ENCODE assay signal across 19 cellular contexts in genomic region chr14:95477411-95478089, GRCh38. TPM values are rescaled to one million over a fixed set of nuclear protein-coding genes. Genes with fewer than 3 reads are reported as not detected.
DNase-seq lines count a peak whose midpoint lies in the region; ATAC-seq and TF ChIP-seq lines count a peak whose summit lies in the region.
"Had no signal": no experiment of that assay in that cellular context is flagged by ENCODE, and none has a peak within 500 bp of the region (broad histone marks: within the 10 kb centered on the region; RNA-seq: fewer than 3 reads in every experiment).

No MANE protein-coding gene starts in this region.

- peaks cover 28% of the 10 kb centered on the region for H3K4me1 Mint-ChIP-seq in activated T-helper 1 cell treated with anti-CD3 and anti-CD28 coated beads, Interleukin-12 subunit alpha, Interleukin-12 subunit beta, Interleukin-2, Interleukin-4 antibody, amounts not matched to agents 30 ng/mL and 10 ng/mL and 1 ng/mL, durations not matched to agents 14 hours and 24 hours and 36 hours (ENCODE audit: low read depth)
- H3K4me1 Mint-ChIP-seq in naive thymus-derived CD8-positive, alpha-beta T cell, result peaks cover 36 to 72% (median 63%) of the 10 kb centered on the region in 4 donors

- ATAC-seq in SK-N-SH treated with all-trans-retinoic acid at 6 μM for 48 hours (peak; percentile 24; the same call in 2 of the 3 replicates), esophagus mucosa (no peak)
- ATAC-seq in naive thymus-derived CD8-positive, alpha-beta T cell, result no peak
- ATAC-seq: body of pancreas; stimulated activated naive B cell treated with anti-CD40 and anti-IgM and Interleukin-4, amounts not matched to agents 10 μg/mL and 1 μg/mL and 100 μg/mL, for 72 hours had no signal

- peaks cover 2% of the 10 kb centered on the region; the same call in 1 of the 2 replicates for H3K79me2 ChIP-seq in SK-N-SH (ENCODE audit: insufficient read depth)

- TF ChIP-seq CTCF in SK-N-SH (IDR thresholded peaks at IDR 0.05), result no peak

- no peaks in the 10 kb centered on the region for H3K9me3 Mint-ChIP-seq in activated T-helper 1 cell treated with anti-CD3 and anti-CD28 coated beads, Interleukin-12 subunit alpha, Interleukin-12 subunit beta, Interleukin-2, Interleukin-4 antibody, amounts not matched to agents 30 ng/mL and 10 ng/mL and 1 ng/mL, durations not matched to agents 14 hours and 24 hours and 36 hours
- no peaks in the 10 kb centered on the region for H3K9me3 Mint-ChIP-seq in naive thymus-derived CD8-positive, alpha-beta T cell
- H3K9me3 Mint-ChIP-seq: stimulated activated naive B cell treated with anti-CD40 and anti-IgM and Interleukin-4, amounts not matched to agents 10 μg/mL and 1 μg/mL and 100 μg/mL, for 72 hours had no signal

- no peak overlapping the region for H3K4me3 ChIP-seq in SK-N-SH (ENCODE audit: low read depth in 2 of 2, low read length in 1 of 2)
- H3K4me3 ChIP-seq: body of pancreas, dorsolateral prefrontal cortex, esophagus squamous epithelium, MG63, Peyer's patch, smooth muscle cell had no signal

- intact Hi-C loops in activated T-helper 1 cell treated with anti-CD3 and anti-CD28 coated beads, Interleukin-12 subunit alpha, Interleukin-12 subunit beta, Interleukin-2, Interleukin-4 antibody, amounts not matched to agents 30 ng/mL and 10 ng/mL and 1 ng/mL, durations not matched to agents 14 hours and 24 hours and 36 hours (cut with micrococcal nuclease), result no loop called here

- H3K9ac ChIP-seq in SK-N-SH, result no peak overlapping the region

- H2AFZ ChIP-seq in SK-N-SH (ENCODE audit: low read depth), result no peak overlapping the region

- no peak for TF ChIP-seq EP300 in SK-N-SH (IDR thresholded peaks at IDR 0.05; ENCODE audit: borderline replicate concordance in 1 of 2, low read depth in 1 of 2, low read length in 1 of 2)

- H3K4me3 Mint-ChIP-seq in activated T-helper 1 cell treated with anti-CD3 and anti-CD28 coated beads, Interleukin-12 subunit alpha, Interleukin-12 subunit beta, Interleukin-2, Interleukin-4 antibody, amounts not matched to agents 30 ng/mL and 10 ng/mL and 1 ng/mL, durations not matched to agents 14 hours and 24 hours and 36 hours, result no peak overlapping the region
- peak overlapping the region in 4 of 10 donors; percentile 7 to 53 (median 42) for H3K4me3 Mint-ChIP-seq in naive thymus-derived CD8-positive, alpha-beta T cell
- H3K4me3 Mint-ChIP-seq: stimulated activated naive B cell treated with anti-CD40 and anti-IgM and Interleukin-4, amounts not matched to agents 10 μg/mL and 1 μg/mL and 100 μg/mL, for 72 hours had no signal

- POLR2A ChIA-PET in SK-N-SH (lab: Yijun Ruan, JAX), result no interaction called here
- POLR2A ChIA-PET in naive thymus-derived CD8-positive, alpha-beta T cell (lab: Charles Lee), result interaction anchor here (0.6 to 4.7 kb wide), 4 partner anchors 12 to 46 kb away, joined by 4 to 28 read pairs (median 7); no protein-coding TSS in a partner anchor

- H3K9me2 ChIP-seq in SK-N-SH, result no peaks in the 10 kb centered on the region

- no peak overlapping the region for H3K4me2 ChIP-seq in SK-N-SH
- H3K4me2 ChIP-seq: smooth muscle cell had no signal

- peaks cover 0 to 2% of the 10 kb centered on the region in 2 experiments for H3K36me3 ChIP-seq in SK-N-SH (replicated peaks in 1 of 2; ENCODE audit: control insufficient read depth in 1 of 2, insufficient read depth in 2 of 2, low read length in 1 of 2)
- H3K36me3 ChIP-seq: MG63 had no signal

- peaks cover 34% of the 10 kb centered on the region for H3K36me3 Mint-ChIP-seq in activated T-helper 1 cell treated with anti-CD3 and anti-CD28 coated beads, Interleukin-12 subunit alpha, Interleukin-12 subunit beta, Interleukin-2, Interleukin-4 antibody, amounts not matched to agents 30 ng/mL and 10 ng/mL and 1 ng/mL, durations not matched to agents 14 hours and 24 hours and 36 hours (ENCODE audit: low read depth)
- peaks cover 0 to 36% (median 15%) of the 10 kb centered on the region in 3 donors for H3K36me3 Mint-ChIP-seq in naive thymus-derived CD8-positive, alpha-beta T cell

- DNase-seq in SK-N-SH (no peak), COR-L47 (lab: John Stamatoyannopoulos, UW) (peak; percentile 81), mesenteric fat pad (ENCODE audit: low spot score) (no peak), middle frontal gyrus (ENCODE audit: extremely low spot score, low spot score) (no peak)
- no peak for DNase-seq in activated T-helper 1 cell treated with anti-CD3 and anti-CD28 coated beads, Interleukin-12 subunit alpha, Interleukin-12 subunit beta, Interleukin-2, Interleukin-4 antibody, amounts not matched to agents 30 ng/mL and 10 ng/mL and 1 ng/mL, durations not matched to agents 14 hours and 24 hours and 36 hours (ENCODE audit: low spot score)
- no peak for DNase-seq in naive thymus-derived CD8-positive, alpha-beta T cell
- DNase-seq: body of pancreas; dorsolateral prefrontal cortex; EL; esophagus squamous epithelium; hypothalamus; MG63; NCI-H187 treated with DMSO at 0.1 percent for 48 hours; NCI-H774; Peyer's patch; stimulated activated naive B cell treated with anti-CD40 and anti-IgM and Interleukin-4, amounts not matched to agents 10 μg/mL and 1 μg/mL and 100 μg/mL, for 72 hours had no signal

- H3K27ac Mint-ChIP-seq in activated T-helper 1 cell treated with anti-CD3 and anti-CD28 coated beads, Interleukin-12 subunit alpha, Interleukin-12 subunit beta, Interleukin-2, Interleukin-4 antibody, amounts not matched to agents 30 ng/mL and 10 ng/mL and 1 ng/mL, durations not matched to agents 14 hours and 24 hours and 36 hours, result peak overlapping the region; percentile 37
- H3K27ac Mint-ChIP-seq in naive thymus-derived CD8-positive, alpha-beta T cell, result peak overlapping the region; percentile 4 to 85 (median 73)
- H3K27ac Mint-ChIP-seq: stimulated activated naive B cell treated with anti-CD40 and anti-IgM and Interleukin-4, amounts not matched to agents 10 μg/mL and 1 μg/mL and 100 μg/mL, for 72 hours had no signal

- H3K27me3 ChIP-seq in SK-N-SH (ENCODE audit: insufficient read depth), result no peaks in the 10 kb centered on the region
- H3K27me3 ChIP-seq: body of pancreas, dorsolateral prefrontal cortex, MG63, Peyer's patch had no signal

- peaks cover 2 to 32% of the 10 kb centered on the region in 2 experiments; a peak in 2 of 4 replicates for H3K4me1 ChIP-seq in SK-N-SH (ENCODE audit: control insufficient read depth in 1 of 2, insufficient read depth in 2 of 2, low read depth in 1 of 2, low read length in 1 of 2)
- H3K4me1 ChIP-seq: body of pancreas had no signal

- H3K27me3 Mint-ChIP-seq in activated T-helper 1 cell treated with anti-CD3 and anti-CD28 coated beads, Interleukin-12 subunit alpha, Interleukin-12 subunit beta, Interleukin-2, Interleukin-4 antibody, amounts not matched to agents 30 ng/mL and 10 ng/mL and 1 ng/mL, durations not matched to agents 14 hours and 24 hours and 36 hours (ENCODE audit: insufficient read depth), result no peaks in the 10 kb centered on the region
- no peaks in the 10 kb centered on the region for H3K27me3 Mint-ChIP-seq in naive thymus-derived CD8-positive, alpha-beta T cell
- H3K27me3 Mint-ChIP-seq: stimulated activated naive B cell treated with anti-CD40 and anti-IgM and Interleukin-4, amounts not matched to agents 10 μg/mL and 1 μg/mL and 100 μg/mL, for 72 hours had no signal

- no peaks in the 10 kb centered on the region for H3F3A ChIP-seq in SK-N-SH (replicated peaks; ENCODE audit: insufficient read depth)

- 89% methylated on average over 12 of the region's 12 CpGs for WGBS in SK-N-SH (ENCODE audit: low lambda C conversion rate)

- H3K9me3 ChIP-seq in SK-N-SH, result no peaks in the 10 kb centered on the region
- H3K9me3 ChIP-seq: body of pancreas, esophagus squamous epithelium, MG63, Peyer's patch had no signal

- CTCF ChIA-PET in SK-N-SH (lab: Yijun Ruan, JAX), result no interaction called here

- no peaks in the 10 kb centered on the region for H4K20me1 ChIP-seq in SK-N-SH (ENCODE audit: insufficient read depth)

- no peak for TF ChIP-seq RAD21 in SK-N-SH (IDR thresholded peaks at IDR 0.05; ENCODE audit: low read length)

- no peak overlapping the region for H3K27ac ChIP-seq in SK-N-SH (ENCODE audit: low read depth in 2 of 2, low read length in 1 of 2)
- H3K27ac ChIP-seq: body of pancreas, Peyer's patch had no signal

TF ChIP-seq in SK-N-SH treated with all-trans-retinoic acid at 6 μM for 48 hours, 23 proteins besides CTCF, POLR2A, EP300 and RAD21 (continues in another document):
- TF ChIP-seq ZNF565 (CRISPR knock-in tag; conservative IDR thresholded peaks at IDR 0.05; ENCODE audit: low read depth) (no peak), TOX (CRISPR knock-in tag; IDR thresholded peaks at IDR 0.05; ENCODE audit: borderline replicate concordance) (no peak), ARNTL (CRISPR knock-in tag; IDR thresholded peaks at IDR 0.05; ENCODE audit: borderline replicate concordance, low read depth) (no peak)

TF ChIP-seq in SK-N-SH, 30 proteins besides CTCF, POLR2A, EP300 and RAD21 (continues in another document):
- no peak for TF ChIP-seq MEF2A (IDR thresholded peaks at IDR 0.05; ENCODE audit: borderline replicate concordance, low read depth)
- no peak for TF ChIP-seq YY1 (IDR thresholded peaks at IDR 0.05; ENCODE audit: low read depth)
- no peak for TF ChIP-seq JUND (IDR thresholded peaks at IDR 0.05)

RNA-seq across cellular contexts. Expression of gene SYNE3, which starts 38.9 kb away (rescaled TPM):
- 1.8 and 2.0 TPM in 2 replicates for polyA plus RNA-seq in SK-N-SH (2012; rRNA removed)
- polyA plus RNA-seq in SK-N-SH (2012; cell fraction: cytosol; rRNA removed), result 0.80 and 1.3 TPM in 2 replicates
- 3.0 and 3.6 TPM in 2 replicates for polyA plus RNA-seq in SK-N-SH (2012; cell fraction: nucleus; rRNA removed)
- 42.6 and 44.1 TPM in 2 replicates for total RNA-seq in activated T-helper 1 cell treated with anti-CD3 and anti-CD28 coated beads, Interleukin-12 subunit alpha, Interleukin-12 subunit beta, Interleukin-2, Interleukin-4 antibody, amounts not matched to agents 30 ng/mL and 10 ng/mL and 1 ng/mL, durations not matched to agents 14 hours and 24 hours and 36 hours
- 10 to 100 TPM; 47.1 to 48.2 TPM for total RNA-seq in naive thymus-derived CD8-positive, alpha-beta T cell
- polyA plus RNA-seq in naive thymus-derived CD8-positive, alpha-beta T cell, result 1 to 10 TPM; 2.4 to 4.6 (median 4.5) TPM
- 179 TPM for total RNA-seq in mesenteric fat pad
- total RNA-seq in esophagus mucosa, result 1.9 TPM

RNA-seq across cellular contexts. Expression of gene GLRX5, which starts 57.3 kb away (rescaled TPM):
- polyA plus RNA-seq in SK-N-SH (2012; rRNA removed), result 29.1 and 31.4 TPM in 2 replicates
- polyA plus RNA-seq in SK-N-SH (2012; cell fraction: cytosol; rRNA removed), result 45.1 and 60.1 TPM in 2 replicates
- polyA plus RNA-seq in SK-N-SH (2012; cell fraction: nucleus; rRNA removed), result 6.3 and 10.9 TPM in 2 replicates
- 46.7 and 48.9 TPM in 2 replicates for total RNA-seq in activated T-helper 1 cell treated with anti-CD3 and anti-CD28 coated beads, Interleukin-12 subunit alpha, Interleukin-12 subunit beta, Interleukin-2, Interleukin-4 antibody, amounts not matched to agents 30 ng/mL and 10 ng/mL and 1 ng/mL, durations not matched to agents 14 hours and 24 hours and 36 hours
- 10 to 100 TPM; 17.9 to 22.5 TPM for total RNA-seq in naive thymus-derived CD8-positive, alpha-beta T cell
- polyA plus RNA-seq in naive thymus-derived CD8-positive, alpha-beta T cell, result 10 to 100 TPM; 61.6 to 87.6 (median 67.6) TPM
- total RNA-seq in mesenteric fat pad (34.2 TPM), esophagus mucosa (27.8 TPM)

Comparison
In these comparisons a context has a peak if more than half of its experiments do, and no peak if none do; other contexts are left out.
1. RNA of gene SYNE3, which starts 38.9 kb away (total RNA-seq): 179 TPM in mesenteric fat pad (single experiment), 47.1 to 48.2 TPM in naive thymus-derived CD8-positive, alpha-beta T cell and 42.6 to 44.1 TPM in activated T-helper 1 cell treated with anti-CD3 and anti-CD28 coated beads, Interleukin-12 subunit alpha, Interleukin-12 subunit beta, Interleukin-2, Interleukin-4 antibody, amounts not matched to agents 30 ng/mL and 10 ng/mL and 1 ng/mL, durations not matched to agents 14 hours and 24 hours and 36 hours; 1.9 TPM in esophagus mucosa (single experiment); every median in the first group is over 10 times any median in the second.